ENCODE assay signal across 8 cellular contexts in genomic region chr20:5949943-5950270, GRCh38. TPM values are rescaled to one million over a fixed set of nuclear protein-coding genes. Genes with fewer than 3 reads are reported as not detected.
DNase-seq lines count a peak whose midpoint lies in the region; ATAC-seq and TF ChIP-seq lines count a peak whose summit lies in the region.

No MANE protein-coding gene starts in this region.

- H3K9ac ChIP-seq in mesenchymal stem cell (ENCODE audit: low read length) = peak overlapping the region; percentile 95

- peak overlapping the region; percentile 88 for H4K91ac ChIP-seq in mesenchymal stem cell (ENCODE audit: low read length)

- H3K18ac ChIP-seq in mesenchymal stem cell (ENCODE audit: low read depth in 1 of 2, low read length in 2 of 2) = peak overlapping the region in 1 of 2 experiments; percentile 76

- H3K4me3 ChIP-seq in left ventricle myocardium inferior (peak overlapping the region; percentile 90), adrenal gland (peak overlapping the region; percentile 34 to 90 (median 74)), mesenchymal stem cell (ENCODE audit: insufficient read depth in 1 of 2, low read depth in 1 of 2, low read length in 2 of 2) (peak overlapping the region; percentile 97)

- no peak overlapping the region for H2BK12ac ChIP-seq in mesenchymal stem cell (ENCODE audit: low read length in 2 of 2)

- H3K27ac ChIP-seq in left ventricle myocardium inferior (replicated peaks) = peak overlapping the region; percentile 75
- peak overlapping the region in 3 of 5 donors; percentile 49 to 82 (median 62) for H3K27ac ChIP-seq in adrenal gland
- no peak overlapping the region for H3K27ac ChIP-seq in mesenchymal stem cell (ENCODE audit: low read length, poor library complexity, severe bottlenecking)

- H2BK15ac ChIP-seq in mesenchymal stem cell (ENCODE audit: low read depth, poor library complexity, severe bottlenecking) = no peak overlapping the region

- peak overlapping the region; percentile 79 for H4K8ac ChIP-seq in mesenchymal stem cell (ENCODE audit: low read length)

- H2AK5ac ChIP-seq in mesenchymal stem cell (ENCODE audit: low read length, severe bottlenecking) = no peak overlapping the region

- H3K14ac ChIP-seq in mesenchymal stem cell (ENCODE audit: low read length in 2 of 2) = peak overlapping the region in 1 of 2 experiments; percentile 92

- 0 to 1% (median 0%) methylated on average over 9 to 11 of the region's 11 CpGs for WGBS in adrenal gland, 4 donors
- 2% methylated on average over 11 of the region's 11 CpGs for WGBS in mesenchymal stem cell

- H2BK120ac ChIP-seq in mesenchymal stem cell (ENCODE audit: low read depth, low read length) = no peak overlapping the region

- peaks cover 42% of the 10 kb centered on the region for H3K36me3 ChIP-seq in left ventricle myocardium inferior
- peaks cover 0 to 29% of the 10 kb centered on the region in 2 donors for H3K36me3 ChIP-seq in adrenal gland (replicated peaks in 1 of 2)
- H3K36me3 ChIP-seq in mesenchymal stem cell (ENCODE audit: control insufficient read depth in 1 of 2, insufficient read depth in 2 of 2, low read depth in 1 of 2, low read length in 2 of 2) = peaks cover 4 to 37% of the 10 kb centered on the region in 2 experiments

- peak overlapping the region; percentile 76 for H2BK5ac ChIP-seq in mesenchymal stem cell (ENCODE audit: low read depth, low read length, poor library complexity, severe bottlenecking)

- no peaks in the 10 kb centered on the region for H3K27me3 ChIP-seq in left ventricle myocardium inferior (ENCODE audit: low read depth)
- no peaks in the 10 kb centered on the region for H3K27me3 ChIP-seq in adrenal gland
- no peaks in the 10 kb centered on the region for H3K27me3 ChIP-seq in mesenchymal stem cell (ENCODE audit: control insufficient read depth in 1 of 2, insufficient read depth in 1 of 2, low read length in 2 of 2)

- H3K9me3 ChIP-seq in left ventricle myocardium inferior (replicated peaks) (no peaks in the 10 kb centered on the region), adrenal gland (replicated peaks in 1 of 3) (no peaks in the 10 kb centered on the region), mesenchymal stem cell (ENCODE audit: control insufficient read depth, low read length) (no peaks in the 10 kb centered on the region)

- H3K4ac ChIP-seq in mesenchymal stem cell (ENCODE audit: low read depth in 1 of 2, low read length in 2 of 2) = peak overlapping the region in 1 of 2 experiments; percentile 25

- H3K79me1 ChIP-seq in mesenchymal stem cell (replicated peaks; ENCODE audit: low read length, poor library complexity, severe bottlenecking) = peaks cover 32% of the 10 kb centered on the region

- H3K23ac ChIP-seq in mesenchymal stem cell (ENCODE audit: low read length in 2 of 2) = peak overlapping the region in 1 of 2 experiments; percentile 46

- H3K4me1 ChIP-seq in left ventricle myocardium inferior (peaks cover 27% of the 10 kb centered on the region), adrenal gland (replicated peaks in 1 of 2) (peaks cover 7 to 23% of the 10 kb centered on the region in 2 donors), mesenchymal stem cell (ENCODE audit: control insufficient read depth, insufficient read depth, low read depth, low read length) (no peaks in the 10 kb centered on the region)

- peak overlapping the region; percentile 93 for H2AFZ ChIP-seq in mesenchymal stem cell (ENCODE audit: low read depth, low read length)

- no peak for TF ChIP-seq POLR2A in adrenal gland (IDR thresholded peaks at IDR 0.05)

- DNase-seq in left ventricle myocardium inferior (no peak), Right ventricle myocardium inferior (ENCODE audit: missing footprints) (no peak), adrenal gland (no peak), mesenchymal stem cell (no peak), NCI-H2081 (lab: John Stamatoyannopoulos, UW) (no peak), retina (no peak)
- DNase-seq in stimulated activated CD4-positive, alpha-beta T cell treated with anti-CD3 and anti-CD28 coated beads, Interleukin-2, amount 100 ng/mL, for 24 hours = no peak

- TF ChIP-seq CTCF in left ventricle myocardium inferior (IDR thresholded peaks at IDR 0.05; ENCODE audit: borderline replicate concordance) (no peak), adrenal gland (IDR thresholded peaks at IDR 0.05) (no peak)

- H3K4me2 ChIP-seq in mesenchymal stem cell (ENCODE audit: low read length, poor library complexity, severe bottlenecking) = peak overlapping the region; percentile 79

- ATAC-seq in Right ventricle myocardium inferior (no peak), GM21786 (IDR thresholded peaks at IDR 0.05; ENCODE audit: unreplicated experiment) (no peak)

- intact Hi-C loops in left ventricle myocardium inferior (cut with micrococcal nuclease) = no loop called here
- intact Hi-C loops in Right ventricle myocardium inferior (cut with DNase I) = loop anchor here (1.0 to 10.0 kb wide), 2 partner anchors 127 to 425 kb away; no protein-coding TSS in a partner anchor
- intact Hi-C loops in adrenal gland (cut with DNase I) = loop anchor here in 1 of 2 donors (10.0 kb wide), 1 partner anchor 125 kb away; no protein-coding TSS in a partner anchor

RNA-seq across cellular contexts. Expression of gene TRMT6, which starts 0.4 kb away (rescaled TPM):
- 7.2 TPM for total RNA-seq in left ventricle myocardium inferior
- total RNA-seq in Right ventricle myocardium inferior = 6.1 TPM
- total RNA-seq in adrenal gland = 10 to 100 TPM in 7 of 8 donors, 1 to 10 TPM in 1; 8.9 to 18.8 (median 15.1) TPM
- 10 to 100 TPM; 12.5 to 32.0 (median 15.0) TPM for polyA plus RNA-seq in adrenal gland
- polyA plus RNA-seq in mesenchymal stem cell (2013, experiment 1 of 2) = 11.9 TPM
- polyA plus RNA-seq in mesenchymal stem cell (2013, experiment 2 of 2) = 12.2 TPM

RNA-seq across cellular contexts. Expression of gene MCM8, which starts 0.5 kb away (rescaled TPM):
- total RNA-seq in left ventricle myocardium inferior (6.9 TPM), Right ventricle myocardium inferior (6.4 TPM), adrenal gland (1 to 10 TPM; 1.8 to 9.3 (median 5.8) TPM)
- polyA plus RNA-seq in adrenal gland = 1 to 10 TPM; 1.9 to 4.5 (median 2.6) TPM
- polyA plus RNA-seq in mesenchymal stem cell (2013, experiment 1 of 2) = 3.2 TPM
- polyA plus RNA-seq in mesenchymal stem cell (2013, experiment 2 of 2) = 3.2 TPM

RNA-seq across cellular contexts. Expression of gene CHGB, which starts 38.6 kb away (rescaled TPM):
- total RNA-seq in left ventricle myocardium inferior (10.6 TPM), Right ventricle myocardium inferior (7.2 TPM), adrenal gland (1,000 to 10,000 TPM in 2 of 8 donors, 100 to 1,000 TPM in 3, 10 to 100 TPM in 3; 35.9 to 1,686 (median 265) TPM)
- polyA plus RNA-seq in adrenal gland = 1,000 to 10,000 TPM in 2 of 3 donors, 100 to 1,000 TPM in 1; 164 to 4,744 (median 1,879) TPM
- 0.19 TPM for polyA plus RNA-seq in mesenchymal stem cell (2013, experiment 1 of 2)
- 0.12 TPM for polyA plus RNA-seq in mesenchymal stem cell (2013, experiment 2 of 2)

RNA-seq across cellular contexts. Expression of gene CRLS1, which starts 56.0 kb away (rescaled TPM):
- total RNA-seq in left ventricle myocardium inferior = 87.3 TPM
- total RNA-seq in Right ventricle myocardium inferior = 104 TPM
- 100 to 1,000 TPM in 2 of 8 donors, 10 to 100 TPM in 6; 45.5 to 116 (median 70.5) TPM for total RNA-seq in adrenal gland
- polyA plus RNA-seq in adrenal gland = 100 to 1,000 TPM in 2 of 3 donors, 10 to 100 TPM in 1; 69.9 to 156 (median 136) TPM
- polyA plus RNA-seq in mesenchymal stem cell (2013, experiment 1 of 2) = 39.4 TPM
- polyA plus RNA-seq in mesenchymal stem cell (2013, experiment 2 of 2) = 39.3 TPM
